10 cellular contexts compared by ENCODE assay signal in genomic region chr1:91054780-91055481, GRCh38. TPM values are rescaled to one million over a fixed set of nuclear protein-coding genes. Genes with fewer than 3 reads are reported as not detected.
DNase-seq lines count a peak whose midpoint lies in the region; ATAC-seq, FAIRE-seq and TF ChIP-seq lines count a peak whose summit lies in the region.
"Had no signal": no experiment of that assay in that cellular context is flagged by ENCODE, and none has a peak within 500 bp of the region (broad histone marks: within the 10 kb centered on the region; RNA-seq: fewer than 3 reads in every experiment).

No MANE protein-coding gene starts in this region.

- H3K36me3 ChIP-seq in BLaER1 treated with 17β-estradiol and CSF1 and Interleukin-3, amounts not matched to agents 10 nM and 100 nM: no peaks in the 10 kb centered on the region
- no peaks in the 10 kb centered on the region for H3K36me3 ChIP-seq in kidney (ENCODE audit: control insufficient read depth in 1 of 2, insufficient read depth in 2 of 2, low read length in 2 of 2)
- H3K36me3 ChIP-seq: ovary had no signal

- peak overlapping the region in 2 of 10 experiments; percentile 2 to 21; a peak in 2 of 20 replicates for H3K4me3 ChIP-seq in BLaER1 treated with 17β-estradiol and CSF1 and Interleukin-3, amounts not matched to agents 10 nM and 100 nM
- H3K4me3 ChIP-seq in NB4 (ENCODE audit: low read depth, low read length): no peak overlapping the region
- no peak overlapping the region for H3K4me3 ChIP-seq in kidney (ENCODE audit: low read length in 2 of 2)
- H3K4me3 ChIP-seq: ovary had no signal

- intact Hi-C loops in kidney (cut with DNase I): no loop called here
- intact Hi-C loops in Right ventricle myocardium inferior (cut with DNase I): no loop called here

- 0 out of 22 replicates have a peak, but pooled peaks cover 0 to 4% (median 0%) of the 10 kb centered on the region in 11 experiments for H3K9me3 ChIP-seq in BLaER1 treated with 17β-estradiol and CSF1 and Interleukin-3, amounts not matched to agents 10 nM and 100 nM (replicated peaks in 1 of 11)
- no peaks in the 10 kb centered on the region for H3K9me3 ChIP-seq in kidney (ENCODE audit: control insufficient read depth in 1 of 2, low read length in 2 of 2)
- H3K9me3 ChIP-seq: ovary had no signal

- TF ChIP-seq CTCF in NB4 (IDR thresholded peaks at IDR 0.05; ENCODE audit: low read depth, low read length) (no peak), kidney (IDR thresholded peaks at IDR 0.05; ENCODE audit: borderline replicate concordance, extremely low read depth, insufficient read depth) (no peak)

- peaks cover 39 to 63% (median 51%) of the 10 kb centered on the region in 10 experiments for H3K4me1 ChIP-seq in BLaER1 treated with 17β-estradiol and CSF1 and Interleukin-3, amounts not matched to agents 10 nM and 100 nM
- no peaks in the 10 kb centered on the region for H3K4me1 ChIP-seq in kidney (ENCODE audit: control insufficient read depth in 1 of 2, insufficient read depth in 1 of 2, low read depth in 1 of 2, low read length in 2 of 2)

- H4K20me1 ChIP-seq in BLaER1 treated with 17β-estradiol and CSF1 and Interleukin-3, amounts not matched to agents 10 nM and 100 nM: no peaks in the 10 kb centered on the region

- H3K27me3 ChIP-seq in BLaER1 treated with 17β-estradiol and CSF1 and Interleukin-3, amounts not matched to agents 10 nM and 100 nM: no peaks in the 10 kb centered on the region
- H3K27me3 ChIP-seq: ovary had no signal

- no peak for TF ChIP-seq POLR2A in NB4 (IDR thresholded peaks at IDR 0.05; ENCODE audit: extremely low read depth, insufficient read length)

- peak; percentile 53 for DNase-seq in NB4 (ENCODE audit: low read depth)
- no peak for DNase-seq in kidney
- no peak for DNase-seq in Right ventricle myocardium inferior (ENCODE audit: missing footprints)
- DNase-seq in midbrain (lab: John Stamatoyannopoulos, UW): no peak
- no peak for DNase-seq in T-helper 9 cell
- DNase-seq: NCI-H1436 treated with DMSO at 0.1 percent for 48 hours, ovary had no signal

- ATAC-seq in GM19328 (IDR thresholded peaks at IDR 0.05; ENCODE audit: unreplicated experiment) (peak; percentile 90), HG02885 (IDR thresholded peaks at IDR 0.05; ENCODE audit: poor library complexity, unreplicated experiment) (peak; percentile 76), Right ventricle myocardium inferior (no peak)

- H3K4me2 ChIP-seq in BLaER1 treated with 17β-estradiol and CSF1 and Interleukin-3, amounts not matched to agents 10 nM and 100 nM: peak overlapping the region; percentile 52 to 89 (median 76)

- peak overlapping the region in 9 of 11 experiments; percentile 16 to 71 (median 60); a peak in 17 of 22 replicates for H3K9ac ChIP-seq in BLaER1 treated with 17β-estradiol and CSF1 and Interleukin-3, amounts not matched to agents 10 nM and 100 nM
- no peak overlapping the region for H3K9ac ChIP-seq in kidney (ENCODE audit: low read length in 2 of 2)

- H3K27ac ChIP-seq in BLaER1 treated with 17β-estradiol and CSF1 and Interleukin-3, amounts not matched to agents 10 nM and 100 nM: peak overlapping the region in 10 of 11 experiments; percentile 7 to 86 (median 80); a peak in 21 of 22 replicates
- no peak overlapping the region for H3K27ac ChIP-seq in kidney (ENCODE audit: low read depth in 2 of 2, low read length in 2 of 2)
- H3K27ac ChIP-seq: ovary had no signal

- FAIRE-seq in kidney (lab: Jason Lieb, UNC): no peak

RNA-seq across cellular contexts. Expression of gene ZNF644, which starts 33.1 kb away (rescaled TPM):
- total RNA-seq in kidney (60.4 TPM), Right ventricle myocardium inferior (27.7 TPM)
- 10.5 TPM for polyA plus RNA-seq in kidney (ENCODE audit: insufficient read depth, low read depth, low replicate concordance)

Comparison
In these comparisons a context has a peak if more than half of its experiments do, and no peak if none do; other contexts are left out.
1. H3K27ac ChIP-seq: peak in BLaER1 treated with 17β-estradiol and CSF1 and Interleukin-3, amounts not matched to agents 10 nM and 100 nM (10 of 11); none in kidney (0 of 2).
2. H3K9ac ChIP-seq: peak in BLaER1 treated with 17β-estradiol and CSF1 and Interleukin-3, amounts not matched to agents 10 nM and 100 nM (9 of 11); none in kidney (0 of 2).